In genomic region chr10:73117976-73118743, GRCh38 we compare ENCODE assay signal across 8 cellular contexts. TPM values are rescaled to one million over a fixed set of nuclear protein-coding genes. Genes with fewer than 3 reads are reported as not detected.
DNase-seq lines count a peak whose midpoint lies in the region; ATAC-seq and TF ChIP-seq lines count a peak whose summit lies in the region.

No MANE protein-coding gene starts in this region.

- CTCF ChIA-PET in WTC11 (lab: Charles Lee), result no interaction called here

- no peak overlapping the region for H3K4me3 Mint-ChIP-seq in WTC11

- POLR2A ChIA-PET in WTC11 (lab: Charles Lee), result no interaction called here

- peak; percentile 2 for DNase-seq in NCI-H345 (lab: John Stamatoyannopoulos, UW)
- DNase-seq in NCI-H345 treated with DMSO at 0.1 percent for 48 hours (lab: John Stamatoyannopoulos, UW; ENCODE audit: unreplicated experiment), result no peak
- DNase-seq in WTC11 (ENCODE audit: low spot score), result no peak
- peak; percentile 5 to 73 for DNase-seq in lung microvascular endothelial cell (ENCODE audit: low read depth in 2 of 2)
- DNase-seq in effector memory CD4-positive, alpha-beta T cell, result no peak
- DNase-seq in globus pallidus (ENCODE audit: low spot score), result no peak
- no peak for DNase-seq in effector CD8-positive, alpha-beta T cell (lab: John Stamatoyannopoulos, UW)

- H3K9me3 ChIP-seq in effector memory CD4-positive, alpha-beta T cell (ENCODE audit: control insufficient read depth, low read length), result no peaks in the 10 kb centered on the region

- H3K27ac Mint-ChIP-seq in WTC11, result peak overlapping the region; percentile 60

- no peaks in the 10 kb centered on the region for H3K27me3 Mint-ChIP-seq in WTC11 (ENCODE audit: low read depth)

- H3K4me3 ChIP-seq in effector memory CD4-positive, alpha-beta T cell (ENCODE audit: insufficient read depth, low read depth, low read length, poor library complexity, severe bottlenecking), result no peak overlapping the region

- H3K27me3 ChIP-seq in effector memory CD4-positive, alpha-beta T cell (replicated peaks; ENCODE audit: control insufficient read depth, insufficient read depth, low read length, poor library complexity, severe bottlenecking), result no peaks in the 10 kb centered on the region

- H3K36me3 Mint-ChIP-seq in WTC11, result peaks cover 9% of the 10 kb centered on the region

- TF ChIP-seq CTCF in WTC11 (IDR thresholded peaks at IDR 0.05), result no peak

- peaks cover 7% of the 10 kb centered on the region for H3K4me1 Mint-ChIP-seq in WTC11

- H3K4me1 ChIP-seq in effector memory CD4-positive, alpha-beta T cell (ENCODE audit: control insufficient read depth, insufficient read depth, low read length, poor library complexity, severe bottlenecking), result no peaks in the 10 kb centered on the region

- H3K9me3 Mint-ChIP-seq in WTC11, result no peaks in the 10 kb centered on the region

- H3K27ac ChIP-seq in effector memory CD4-positive, alpha-beta T cell (ENCODE audit: insufficient read depth, low read length, poor library complexity, severe bottlenecking), result no peak overlapping the region

- peaks cover 8% of the 10 kb centered on the region for H3K36me3 ChIP-seq in effector memory CD4-positive, alpha-beta T cell (ENCODE audit: control insufficient read depth, insufficient read depth, low read length)

- ATAC-seq in HG03025 (IDR thresholded peaks at IDR 0.05; ENCODE audit: low FRiP score, unreplicated experiment) (peak; percentile 51), WTC11 (no peak)

TF ChIP-seq in WTC11, 78 proteins besides CTCF, POLR2A, EP300 and RAD21 (continues in another document):
- TF ChIP-seq USF1 (CRISPR knock-in tag; IDR thresholded peaks at IDR 0.05) (no peak), NR1H2 (CRISPR knock-in tag; IDR thresholded peaks at IDR 0.05) (no peak), FOXK1 (CRISPR knock-in tag; IDR thresholded peaks at IDR 0.05) (no peak), KAT7 (CRISPR knock-in tag; IDR thresholded peaks at IDR 0.05; ENCODE audit: borderline replicate concordance) (no peak), E2F1 (CRISPR knock-in tag; IDR thresholded peaks at IDR 0.05) (no peak), USF2 (CRISPR knock-in tag; IDR thresholded peaks at IDR 0.05) (no peak), AFF4 (CRISPR knock-in tag; IDR thresholded peaks at IDR 0.05; ENCODE audit: borderline replicate concordance) (no peak), ZSCAN18 (CRISPR knock-in tag; IDR thresholded peaks at IDR 0.05) (no peak), TEAD4 (CRISPR knock-in tag; IDR thresholded peaks at IDR 0.05) (no peak), ZNF232 (CRISPR knock-in tag; IDR thresholded peaks at IDR 0.05) (no peak), ZNF425 (CRISPR knock-in tag; conservative IDR thresholded peaks at IDR 0.05) (no peak), MLX (CRISPR knock-in tag; IDR thresholded peaks at IDR 0.05) (no peak), ZBTB21 (CRISPR knock-in tag; IDR thresholded peaks at IDR 0.05; ENCODE audit: borderline replicate concordance) (no peak), ZNF121 (CRISPR knock-in tag; IDR thresholded peaks at IDR 0.05) (no peak), EMX1 (CRISPR knock-in tag; IDR thresholded peaks at IDR 0.05) (no peak)

RNA-seq across cellular contexts. Expression of gene NUDT13, which starts 7.9 kb away (rescaled TPM):
- total RNA-seq in WTC11 (2021), result 1.8 to 2.9 TPM (median 2.0 TPM) in 3 replicates
- total RNA-seq in lung microvascular endothelial cell, result 1.2 and 1.7 TPM in 2 replicates

RNA-seq across cellular contexts. Expression of gene P4HA1, which starts 21.5 kb away (rescaled TPM):
- total RNA-seq in WTC11 (2021) (34.4 to 62.8 TPM (median 59.9 TPM) in 3 replicates), lung microvascular endothelial cell (51.9 and 105 TPM in 2 replicates)

RNA-seq across cellular contexts. Expression of gene ECD, which starts 49.6 kb away (rescaled TPM):
- 31.6 to 38.2 TPM (median 33.7 TPM) in 3 replicates for total RNA-seq in WTC11 (2021)
- 15.7 and 19.4 TPM in 2 replicates for total RNA-seq in lung microvascular endothelial cell

RNA-seq across cellular contexts. Expression of gene FAM149B1, which starts 49.8 kb away (rescaled TPM):
- total RNA-seq in WTC11 (2021) (13.8 to 19.8 TPM (median 19.8 TPM) in 3 replicates), lung microvascular endothelial cell (15.5 and 26.8 TPM in 2 replicates)

Comparison
In these comparisons a context has a peak if more than half of its experiments do, and no peak if none do; other contexts are left out.
1. DNase-seq: peak in NCI-H345 (single experiment) and lung microvascular endothelial cell (2 of 2); none in NCI-H345 treated with DMSO at 0.1 percent for 48 hours (single experiment), WTC11 (single experiment), effector memory CD4-positive, alpha-beta T cell (0 of 3), globus pallidus (single experiment) and effector CD8-positive, alpha-beta T cell (single experiment).